16 cellular contexts compared by ENCODE assay signal in the genomic region with DNA sequence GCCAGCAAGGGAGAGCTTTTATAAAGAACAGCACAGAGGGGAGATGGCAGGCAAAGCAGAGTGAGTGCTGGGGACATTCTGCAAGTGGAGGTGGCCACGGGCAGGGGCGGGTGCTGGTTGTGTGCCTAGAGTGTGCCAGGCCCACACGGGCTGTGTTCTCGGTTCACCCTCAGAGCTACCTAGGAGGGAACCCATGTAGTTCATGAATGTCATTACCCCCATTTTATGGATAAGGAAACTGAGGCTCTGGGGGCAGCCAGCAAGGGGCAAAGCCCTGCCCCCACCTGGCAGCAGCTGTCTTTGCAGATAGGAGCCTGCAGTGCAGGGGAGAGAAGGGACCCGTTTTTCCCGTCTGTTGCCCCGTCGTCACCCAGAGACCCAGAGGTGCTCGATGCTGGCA.
"Had no signal": no experiment of that assay in that cellular context is flagged by ENCODE, and none has a peak within 500 bp of the region (broad histone marks: within the 10 kb centered on the region; RNA-seq: fewer than 3 reads in every experiment).

No MANE protein-coding gene starts in this region.

- H3K9ac ChIP-seq: parathyroid adenoma had no signal

- H3K27me3 ChIP-seq: brain microvascular endothelial cell had no signal

- H3K4me2 ChIP-seq: smooth muscle cell had no signal

- H3K36me3 ChIP-seq: brain microvascular endothelial cell had no signal

- H3K4me3 ChIP-seq: smooth muscle cell had no signal

- ATAC-seq: left lobe of liver; stimulated activated memory B cell treated with anti-CD40 and anti-IgM and Interleukin-4, amounts not matched to agents 10 μg/mL and 1 μg/mL and 100 μg/mL, for 72 hours had no signal

- H2AFZ ChIP-seq: parathyroid adenoma had no signal

- H3K27ac ChIP-seq: brain microvascular endothelial cell, foreskin keratinocyte, parathyroid adenoma had no signal

- DNase-seq: activated CD4-positive, alpha-beta T cell treated with anti-CD3 and anti-CD28 coated beads, Interleukin-2, amount 10 ng/mL, durations not matched to agents 7 days and 5 days; activated CD4-positive, CD25-positive, alpha-beta regulatory T cell; activated naive CD4-positive, alpha-beta T cell treated with anti-CD3 and anti-CD28 coated beads, Interleukin-2, amount 50 U/mL, for 16 hours; amniotic stem cell; brain microvascular endothelial cell; cerebellar nuclear complex; foreskin keratinocyte; mesendoderm; nephron progenitor cell; retina; T-helper 2 cell; trophoblast cell had no signal
